In the genomic region with DNA sequence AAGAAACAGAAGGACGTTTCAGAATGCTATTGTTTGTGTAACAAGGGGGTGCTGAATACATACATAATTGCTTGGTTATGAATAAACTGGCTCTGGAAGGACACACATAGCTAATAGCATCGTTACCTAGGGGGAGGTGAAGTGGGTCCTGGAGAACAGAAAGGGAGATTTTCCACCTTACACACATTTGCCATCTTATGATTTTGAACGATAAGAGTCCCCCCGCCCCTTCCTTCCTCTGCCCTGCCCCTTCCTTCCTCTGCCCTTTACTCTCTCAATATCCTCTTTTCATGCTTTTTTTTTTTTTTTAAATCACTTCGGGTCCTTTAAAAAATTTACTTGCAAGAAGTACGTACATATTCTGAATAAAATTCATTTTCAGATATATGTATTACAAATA, we compare ENCODE assay signal across 9 cellular contexts. TPM values are rescaled to one million over a fixed set of nuclear protein-coding genes. Genes with fewer than 3 reads are reported as not detected.
DNase-seq lines count a peak whose midpoint lies in the region; ATAC-seq and TF ChIP-seq lines count a peak whose summit lies in the region.
"Had no signal": no experiment of that assay in that cellular context is flagged by ENCODE, and none has a peak within 500 bp of the region (broad histone marks: within the 10 kb centered on the region; RNA-seq: fewer than 3 reads in every experiment).

No MANE protein-coding gene starts in this region.

- H3K36me3 Mint-ChIP-seq in endothelial cell (ENCODE audit: low read depth, unreplicated experiment) = no peaks in the 10 kb centered on the region

- no peak for TF ChIP-seq EP300 in sigmoid colon (IDR thresholded peaks at IDR 0.05)

- 39 to 47% methylated on average over 6 of the region's 6 CpGs for WGBS in sigmoid colon, 2 donors

- H3K9ac ChIP-seq in KMS-11 = no peak overlapping the region

- H3K4me2 ChIP-seq in KMS-11 = peak overlapping the region; percentile 93

- no peak overlapping the region for H3K4me3 ChIP-seq in KMS-11 (IDR thresholded peaks at IDR 0.05; ENCODE audit: insufficient read depth, low read depth, low read length)
- H3K4me3 ChIP-seq in sigmoid colon = peak overlapping the region in 1 of 4 donors; percentile 85

- H4K20me1 ChIP-seq in KMS-11 (ENCODE audit: insufficient read depth) = no peaks in the 10 kb centered on the region

- H3K4me3 Mint-ChIP-seq in endothelial cell (ENCODE audit: unreplicated experiment) = peak overlapping the region; percentile 93

- H3K27ac Mint-ChIP-seq in endothelial cell (ENCODE audit: unreplicated experiment) = peak overlapping the region; percentile 99

- H3K4me1 Mint-ChIP-seq in endothelial cell (ENCODE audit: unreplicated experiment) = peaks cover 34% of the 10 kb centered on the region

- TF ChIP-seq POLR2A in sigmoid colon (IDR thresholded peaks at IDR 0.05) = no peak

- no peak for ATAC-seq in HG03520 (IDR thresholded peaks at IDR 0.05; ENCODE audit: unreplicated experiment)
- no peak for ATAC-seq in foreskin keratinocyte

- H3K27me3 Mint-ChIP-seq in endothelial cell (ENCODE audit: unreplicated experiment) = peaks cover 4% of the 10 kb centered on the region

- H2AFZ ChIP-seq in KMS-11 (ENCODE audit: low read depth) = peak overlapping the region; percentile 81; the same call in 1 of the 2 replicates

- DNase-seq in endothelial cell (ENCODE audit: low spot score) (no peak), HuH-7.5 (ENCODE audit: low spot score) (no peak), sigmoid colon (no peak), foreskin keratinocyte (no peak)
- peak; percentile 20 to 49 for DNase-seq in stimulated activated CD8-positive, alpha-beta memory T cell treated with anti-CD3 and anti-CD28 coated beads, Interleukin-4, amount 100 ng/mL, for 4 hours (ENCODE audit: low read depth in 2 of 2, low spot score in 1 of 2)
- DNase-seq: adrenal gland had no signal

- no peaks in the 10 kb centered on the region for H3K27me3 ChIP-seq in KMS-11 (ENCODE audit: insufficient read depth, low read depth)
- H3K27me3 ChIP-seq in sigmoid colon = no peaks in the 10 kb centered on the region
- no peaks in the 10 kb centered on the region for H3K27me3 ChIP-seq in foreskin keratinocyte
- H3K27me3 ChIP-seq: adrenal gland had no signal

- peaks cover 29% of the 10 kb centered on the region for H3K4me1 ChIP-seq in KMS-11 (ENCODE audit: low read depth, poor library complexity, severe bottlenecking)
- peaks cover 0 to 27% (median 17%) of the 10 kb centered on the region in 4 donors for H3K4me1 ChIP-seq in sigmoid colon
- peaks cover 3% of the 10 kb centered on the region for H3K4me1 ChIP-seq in foreskin keratinocyte

- H3K36me3 ChIP-seq in KMS-11 (ENCODE audit: insufficient read depth) (no peaks in the 10 kb centered on the region), sigmoid colon (no peaks in the 10 kb centered on the region)
- H3K36me3 ChIP-seq: adrenal gland had no signal

- H3K9me3 Mint-ChIP-seq in endothelial cell (ENCODE audit: unreplicated experiment) = no peaks in the 10 kb centered on the region

- intact Hi-C loops in sigmoid colon (cut with DNase I) = loop anchor here (2.0 to 5.0 kb wide), 5 partner anchors 84 to 387 kb away; a partner anchor contains a TSS

- TF ChIP-seq CTCF in KMS-11 (conservative IDR thresholded peaks at IDR 0.05; ENCODE audit: low read depth, low read length) (no peak), VCaP (conservative IDR thresholded peaks at IDR 0.05) (no peak), endothelial cell (IDR thresholded peaks at IDR 0.05; ENCODE audit: unreplicated experiment) (no peak), sigmoid colon (IDR thresholded peaks at IDR 0.05) (no peak), foreskin keratinocyte (conservative IDR thresholded peaks at IDR 0.05) (no peak)

- H3K79me2 ChIP-seq in KMS-11 (ENCODE audit: insufficient read depth, low read depth) = no peaks in the 10 kb centered on the region

- no peaks in the 10 kb centered on the region for H3K9me3 ChIP-seq in sigmoid colon
- H3K9me3 ChIP-seq: adrenal gland had no signal

- H3K27ac ChIP-seq in KMS-11 = no peak overlapping the region
- H3K27ac ChIP-seq in VCaP = peak overlapping the region; percentile 93
- H3K27ac ChIP-seq in sigmoid colon = no peak overlapping the region
- no peak overlapping the region for H3K27ac ChIP-seq in foreskin keratinocyte

RNA-seq across cellular contexts. Expression of a gene that starts 0.9 kb away (rescaled TPM):
- 31.0 TPM for total RNA-seq in endothelial cell (ENCODE audit: unreplicated experiment)
- total RNA-seq in sigmoid colon = 10 to 100 TPM; 19.7 to 31.9 (median 27.0) TPM
- 10 to 100 TPM in 2 of 3 donors, 1 to 10 TPM in 1; 8.3 to 30.7 (median 14.4) TPM for polyA plus RNA-seq in sigmoid colon
- total RNA-seq in foreskin keratinocyte = 34.5 and 35.9 TPM in 2 replicates
- polyA plus RNA-seq in foreskin keratinocyte = 35.9 and 37.4 TPM in 2 replicates

Comparison
In these comparisons a context has a peak if more than half of its experiments do, and no peak if none do; other contexts are left out.
1. DNase-seq: peak in stimulated activated CD8-positive, alpha-beta memory T cell treated with anti-CD3 and anti-CD28 coated beads, Interleukin-4, amount 100 ng/mL, for 4 hours (2 of 2); none in endothelial cell (single experiment), HuH-7.5 (single experiment), sigmoid colon (single experiment) and foreskin keratinocyte (0 of 2).